ENCODE assay signal across 2 cellular contexts in the genomic region with DNA sequence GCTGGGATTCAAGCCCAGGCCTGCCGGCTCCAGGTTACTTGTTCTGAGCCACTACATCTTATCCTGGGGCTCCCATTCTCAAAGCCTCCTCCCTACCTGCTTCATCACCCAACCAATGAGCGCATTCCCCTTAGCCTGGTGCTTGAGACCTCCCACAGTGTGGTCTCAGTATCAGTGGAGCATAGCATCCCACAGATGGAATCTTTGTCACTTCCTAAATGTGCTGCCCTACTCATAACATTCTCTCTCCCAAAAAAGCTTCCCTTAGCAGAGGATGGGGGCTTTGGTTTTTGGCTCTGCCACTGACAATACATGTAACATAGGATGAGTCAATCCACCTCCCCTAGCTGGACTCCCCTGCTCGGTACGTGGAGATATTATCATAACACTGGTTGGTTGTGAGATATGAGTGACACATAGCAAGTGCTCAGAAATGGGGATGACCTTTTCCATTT.
TF ChIP-seq lines count a peak whose summit lies in the region.

No MANE protein-coding gene starts in this region.

TF ChIP-seq in A549, 52 proteins besides CTCF, POLR2A, EP300 and RAD21 (continued from another document):
- TF ChIP-seq MAFK (IDR thresholded peaks at IDR 0.05; ENCODE audit: partially characterized antibody) = no peak
- TF ChIP-seq FOSL2 (IDR thresholded peaks at IDR 0.05) = no peak
- TF ChIP-seq FOSL2 (CRISPR knock-in tag; IDR thresholded peaks at IDR 0.05) = no peak
- no peak for TF ChIP-seq EHF (CRISPR knock-in tag; IDR thresholded peaks at IDR 0.05)
- TF ChIP-seq MAZ (IDR thresholded peaks at IDR 0.05; ENCODE audit: borderline replicate concordance, low read depth, low read length) = no peak
- no peak for TF ChIP-seq GATA3 (IDR thresholded peaks at IDR 0.05; ENCODE audit: borderline replicate concordance)
- TF ChIP-seq ZC3H11A (IDR thresholded peaks at IDR 0.05) = no peak
- TF ChIP-seq RARB (CRISPR knock-in tag; IDR thresholded peaks at IDR 0.05) = no peak
- no peak for TF ChIP-seq RCOR1 (IDR thresholded peaks at IDR 0.05; ENCODE audit: low read depth, low read length)
- no peak for TF ChIP-seq RNF2 (IDR thresholded peaks at IDR 0.05; ENCODE audit: borderline replicate concordance, low read depth)
- no peak for TF ChIP-seq SREBF2 (IDR thresholded peaks at IDR 0.05)
- no peak for TF ChIP-seq KDM1A (IDR thresholded peaks at IDR 0.05; ENCODE audit: low read depth)
- TF ChIP-seq HOXB5 (CRISPR knock-in tag; IDR thresholded peaks at IDR 0.05) = no peak
- TF ChIP-seq ZNF302 (CRISPR knock-in tag; IDR thresholded peaks at IDR 0.05) = no peak

TF ChIP-seq in WTC11, 78 proteins besides CTCF, POLR2A, EP300 and RAD21 (continued from another document):
- TF ChIP-seq NFATC4 (CRISPR knock-in tag; IDR thresholded peaks at IDR 0.05) (no peak), ELF4 (CRISPR knock-in tag; IDR thresholded peaks at IDR 0.05; ENCODE audit: low read depth) (no peak), ATF6 (CRISPR knock-in tag; IDR thresholded peaks at IDR 0.05) (no peak), ZNF219 (CRISPR knock-in tag; IDR thresholded peaks at IDR 0.05; ENCODE audit: borderline replicate concordance) (no peak)
- TF ChIP-seq, protein P1, sequence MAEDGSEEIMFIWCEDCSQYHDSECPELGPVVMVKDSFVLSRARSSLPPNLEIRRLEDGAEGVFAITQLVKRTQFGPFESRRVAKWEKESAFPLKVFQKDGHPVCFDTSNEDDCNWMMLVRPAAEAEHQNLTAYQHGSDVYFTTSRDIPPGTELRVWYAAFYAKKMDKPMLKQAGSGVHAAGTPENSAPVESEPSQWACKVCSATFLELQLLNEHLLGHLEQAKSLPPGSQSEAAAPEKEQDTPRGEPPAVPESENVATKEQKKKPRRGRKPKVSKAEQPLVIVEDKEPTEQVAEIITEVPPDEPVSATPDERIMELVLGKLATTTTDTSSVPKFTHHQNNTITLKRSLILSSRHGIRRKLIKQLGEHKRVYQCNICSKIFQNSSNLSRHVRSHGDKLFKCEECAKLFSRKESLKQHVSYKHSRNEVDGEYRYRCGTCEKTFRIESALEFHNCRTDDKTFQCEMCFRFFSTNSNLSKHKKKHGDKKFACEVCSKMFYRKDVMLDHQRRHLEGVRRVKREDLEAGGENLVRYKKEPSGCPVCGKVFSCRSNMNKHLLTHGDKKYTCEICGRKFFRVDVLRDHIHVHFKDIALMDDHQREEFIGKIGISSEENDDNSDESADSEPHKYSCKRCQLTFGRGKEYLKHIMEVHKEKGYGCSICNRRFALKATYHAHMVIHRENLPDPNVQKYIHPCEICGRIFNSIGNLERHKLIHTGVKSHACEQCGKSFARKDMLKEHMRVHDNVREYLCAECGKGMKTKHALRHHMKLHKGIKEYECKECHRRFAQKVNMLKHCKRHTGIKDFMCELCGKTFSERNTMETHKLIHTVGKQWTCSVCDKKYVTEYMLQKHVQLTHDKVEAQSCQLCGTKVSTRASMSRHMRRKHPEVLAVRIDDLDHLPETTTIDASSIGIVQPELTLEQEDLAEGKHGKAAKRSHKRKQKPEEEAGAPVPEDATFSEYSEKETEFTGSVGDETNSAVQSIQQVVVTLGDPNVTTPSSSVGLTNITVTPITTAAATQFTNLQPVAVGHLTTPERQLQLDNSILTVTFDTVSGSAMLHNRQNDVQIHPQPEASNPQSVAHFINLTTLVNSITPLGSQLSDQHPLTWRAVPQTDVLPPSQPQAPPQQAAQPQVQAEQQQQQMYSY (CRISPR knock-in tag; IDR thresholded peaks at IDR 0.05) = no peak
- TF ChIP-seq, protein P2, sequence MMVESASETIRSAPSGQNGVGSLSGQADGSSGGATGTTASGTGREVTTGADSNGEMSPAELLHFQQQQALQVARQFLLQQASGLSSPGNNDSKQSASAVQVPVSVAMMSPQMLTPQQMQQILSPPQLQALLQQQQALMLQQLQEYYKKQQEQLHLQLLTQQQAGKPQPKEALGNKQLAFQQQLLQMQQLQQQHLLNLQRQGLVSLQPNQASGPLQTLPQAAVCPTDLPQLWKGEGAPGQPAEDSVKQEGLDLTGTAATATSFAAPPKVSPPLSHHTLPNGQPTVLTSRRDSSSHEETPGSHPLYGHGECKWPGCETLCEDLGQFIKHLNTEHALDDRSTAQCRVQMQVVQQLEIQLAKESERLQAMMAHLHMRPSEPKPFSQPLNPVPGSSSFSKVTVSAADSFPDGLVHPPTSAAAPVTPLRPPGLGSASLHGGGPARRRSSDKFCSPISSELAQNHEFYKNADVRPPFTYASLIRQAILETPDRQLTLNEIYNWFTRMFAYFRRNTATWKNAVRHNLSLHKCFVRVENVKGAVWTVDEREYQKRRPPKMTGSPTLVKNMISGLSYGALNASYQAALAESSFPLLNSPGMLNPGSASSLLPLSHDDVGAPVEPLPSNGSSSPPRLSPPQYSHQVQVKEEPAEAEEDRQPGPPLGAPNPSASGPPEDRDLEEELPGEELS (CRISPR knock-in tag; IDR thresholded peaks at IDR 0.05) = no peak
TF ChIP-seq in WTC11: peak in this region for 0.
